16 cellular contexts compared by ENCODE assay signal in genomic region chr7:65955718-65956117, GRCh38. TPM values are rescaled to one million over a fixed set of nuclear protein-coding genes. Genes with fewer than 3 reads are reported as not detected.
A peak's percentile ranks its signal among the peaks of the same experiment; 100 is the strongest.
DNase-seq lines count a peak whose midpoint lies in the region; TF ChIP-seq lines count a peak whose summit lies in the region.
"Had no signal": no experiment of that assay in that cellular context is flagged by ENCODE, and none has a peak within 500 bp of the region (broad histone marks: within the 10 kb centered on the region; RNA-seq: fewer than 3 reads in every experiment).

No MANE protein-coding gene starts in this region.

- TF ChIP-seq CTCF in MCF 10A (IDR thresholded peaks at IDR 0.05; ENCODE audit: unreplicated experiment), result no peak
- no peak for TF ChIP-seq CTCF in breast epithelium (IDR thresholded peaks at IDR 0.05)
- TF ChIP-seq CTCF in epithelial cell of esophagus (IDR thresholded peaks at IDR 0.05; ENCODE audit: insufficient read depth, low read depth, low read length, missing control alignments), result no peak
- TF ChIP-seq CTCF in liver (IDR thresholded peaks at IDR 0.05; ENCODE audit: low read depth, low read length, missing input control), result no peak
- TF ChIP-seq CTCF in type B pancreatic cell (conservative IDR thresholded peaks at IDR 0.05), result no peak

- no peak for TF ChIP-seq POLR2A in breast epithelium (IDR thresholded peaks at IDR 0.05)

- POLR2A ChIA-PET in MCF 10A (lab: Yijun Ruan, JAX), result interaction anchor here (0.5 to 1.5 kb wide), 7 partner anchors 10 to 204 kb away, joined by 3 to 10 read pairs (median 4); partner anchors contain the start of gene GUSB

- H3K4me3 Mint-ChIP-seq in MCF 10A (ENCODE audit: unreplicated experiment) (no peak overlapping the region), type B pancreatic cell (no peak overlapping the region)
- H3K4me3 Mint-ChIP-seq: CD8-positive, alpha-beta T cell; H9 had no signal

- H3K36me3 ChIP-seq in breast epithelium, result no peaks in the 10 kb centered on the region
- peaks cover 0 to 10% (median 7%) of the 10 kb centered on the region in 4 donors for H3K36me3 ChIP-seq in liver (ENCODE audit: control insufficient read depth in 4 of 4, insufficient read depth in 3 of 4, low read depth in 1 of 4, low read length in 3 of 4)

- DNase-seq in MCF 10A (ENCODE audit: unreplicated experiment) (peak; percentile 29), breast epithelium (ENCODE audit: low spot score in 2 of 2) (no peak), epithelial cell of esophagus (ENCODE audit: low read depth) (peak; percentile 44), type B pancreatic cell (ENCODE audit: extremely low spot score, unreplicated experiment) (peak; percentile 18), T-helper 2 cell (no peak), CD1c-positive myeloid dendritic cell (ENCODE audit: extremely low spot score) (no peak), MV-4-11 (lab: John Stamatoyannopoulos, UW) (no peak)
- DNase-seq: BE2C; Caco-2; CD8-positive, alpha-beta T cell; DMS53; GF-D8; GOT3; H9 had no signal

- BruUV-seq in MCF 10A (replicated peaks; lab: Mats Ljungman, UMichigan), result no TSS peak

- H3K27ac Mint-ChIP-seq in MCF 10A (ENCODE audit: low read depth, unreplicated experiment), result no peak overlapping the region
- no peak overlapping the region for H3K27ac Mint-ChIP-seq in type B pancreatic cell
- H3K27ac Mint-ChIP-seq: CD8-positive, alpha-beta T cell; H9 had no signal

- 39% methylated on average over 4 of the region's 4 CpGs for WGBS in liver

- CTCF ChIA-PET in MCF 10A (lab: Yijun Ruan, JAX), result interaction anchor here (0.8 kb wide), 1 partner anchor 17 kb away, joined by 3 read pairs; no protein-coding TSS in a partner anchor

- H3K9ac ChIP-seq in liver (ENCODE audit: low read depth in 1 of 2, low read length in 2 of 2), result no peak overlapping the region

- TF ChIP-seq RAD21 in liver (IDR thresholded peaks at IDR 0.05), result peak; percentile 34 to 57

- no peaks in the 10 kb centered on the region for H3K4me1 ChIP-seq in breast epithelium
- H3K4me1 ChIP-seq in liver (ENCODE audit: control insufficient read depth in 4 of 4, insufficient read depth in 4 of 4, low read length in 3 of 4), result peaks cover 9 to 57% (median 49%) of the 10 kb centered on the region in 4 donors
- H3K4me1 ChIP-seq: Caco-2 had no signal

- H3K4me3 ChIP-seq in breast epithelium (no peak overlapping the region), epithelial cell of esophagus (ENCODE audit: low read length) (no peak overlapping the region), liver (ENCODE audit: low read depth in 1 of 3, low read length in 3 of 3) (no peak overlapping the region)

- H3K27me3 Mint-ChIP-seq in MCF 10A (ENCODE audit: insufficient read depth, unreplicated experiment), result no peaks in the 10 kb centered on the region
- H3K27me3 Mint-ChIP-seq in type B pancreatic cell, result no peaks in the 10 kb centered on the region

- peaks cover 14% of the 10 kb centered on the region for H3K4me1 Mint-ChIP-seq in MCF 10A (ENCODE audit: insufficient read depth, unreplicated experiment)
- no peaks in the 10 kb centered on the region for H3K4me1 Mint-ChIP-seq in type B pancreatic cell (ENCODE audit: unreplicated experiment)
- H3K4me1 Mint-ChIP-seq: H9 had no signal

- peak overlapping the region in 1 of 2 donors; percentile 25 for H3K27ac ChIP-seq in breast epithelium
- H3K27ac ChIP-seq in liver (ENCODE audit: low read depth in 1 of 2, low read length in 2 of 2), result peak overlapping the region; percentile 78 to 89
- H3K27ac ChIP-seq: C4-2B had no signal

- no peaks in the 10 kb centered on the region for H3K9me3 Mint-ChIP-seq in MCF 10A (ENCODE audit: unreplicated experiment)
- H3K9me3 Mint-ChIP-seq in type B pancreatic cell, result no peaks in the 10 kb centered on the region
- H3K9me3 Mint-ChIP-seq: CD8-positive, alpha-beta T cell; H9 had no signal

- peaks cover 36% of the 10 kb centered on the region for H3K36me3 Mint-ChIP-seq in MCF 10A (ENCODE audit: insufficient read depth, unreplicated experiment)
- H3K36me3 Mint-ChIP-seq in type B pancreatic cell, result peaks cover 15% of the 10 kb centered on the region

- H3K27me3 ChIP-seq in breast epithelium (no peaks in the 10 kb centered on the region), liver (ENCODE audit: control insufficient read depth in 4 of 4, insufficient read depth in 4 of 4, low read length in 3 of 4) (no peaks in the 10 kb centered on the region)
- H3K27me3 ChIP-seq: BE2C had no signal

- intact Hi-C loops in MCF 10A (cut with micrococcal nuclease), result no loop called here
- intact Hi-C loops in breast epithelium (cut with DNase I; ENCODE audit: low total_unique reads), result no loop called here

- H3K9me3 ChIP-seq in breast epithelium (no peaks in the 10 kb centered on the region), liver (ENCODE audit: control insufficient read depth in 4 of 4, low read length in 3 of 4) (no peaks in the 10 kb centered on the region)
- H3K9me3 ChIP-seq: BE2C, Caco-2 had no signal

TF ChIP-seq in liver, 16 proteins besides CTCF, POLR2A, EP300 and RAD21:
- TF ChIP-seq NR2F2 (IDR thresholded peaks at IDR 0.05) (no peak), GABPA (IDR thresholded peaks at IDR 0.05 in 1 of 2, conservative IDR thresholded peaks at IDR 0.05 in 1 of 2) (no peak), ZBTB33 (IDR thresholded peaks at IDR 0.05) (no peak), REST (IDR thresholded peaks at IDR 0.05) (peak; percentile 13), HNF4G (IDR thresholded peaks at IDR 0.05) (peak; percentile 55), JUND (IDR thresholded peaks at IDR 0.05) (peak in 1 of 2 donors; percentile 85), ATF3 (IDR thresholded peaks at IDR 0.05) (peak; percentile 68), EGR1 (IDR thresholded peaks at IDR 0.05; ENCODE audit: low read depth in 2 of 2) (no peak), TAF1 (conservative IDR thresholded peaks at IDR 0.05) (peak; percentile 23), RXRA (IDR thresholded peaks at IDR 0.05) (peak; percentile 68 to 71), HNF4A (conservative IDR thresholded peaks at IDR 0.05) (peak; percentile 82 to 84), FOXA1 (IDR thresholded peaks at IDR 0.05) (peak; percentile 48), MAX (IDR thresholded peaks at IDR 0.05) (no peak), SP1 (IDR thresholded peaks at IDR 0.05) (peak; percentile 62), YY1 (IDR thresholded peaks at IDR 0.05) (peak; percentile 36), FOXA2 (IDR thresholded peaks at IDR 0.05) (peak; percentile 74)

RNA-seq across cellular contexts. Expression of gene GUSB, which starts 26.3 kb away (rescaled TPM):
- total RNA-seq in MCF 10A (2022) (35.0 and 36.9 TPM in 2 replicates), breast epithelium (10 to 100 TPM; 27.7 to 35.2 (median 33.8) TPM), liver (10 to 100 TPM; 45.2 to 45.7 TPM), type B pancreatic cell (ENCODE audit: low replicate concordance) (46.6 and 53.8 TPM in 2 replicates)
- 10 to 100 TPM; 60.4 to 94.7 TPM for polyA plus RNA-seq in liver

Comparison
In these comparisons a context has a peak if more than half of its experiments do, and no peak if none do; other contexts are left out.
1. DNase-seq: peak in MCF 10A (single experiment), epithelial cell of esophagus (single experiment) and type B pancreatic cell (single experiment); none in breast epithelium (0 of 2), T-helper 2 cell (0 of 5), CD1c-positive myeloid dendritic cell (single experiment) and MV-4-11 (single experiment).